In the genomic region with DNA sequence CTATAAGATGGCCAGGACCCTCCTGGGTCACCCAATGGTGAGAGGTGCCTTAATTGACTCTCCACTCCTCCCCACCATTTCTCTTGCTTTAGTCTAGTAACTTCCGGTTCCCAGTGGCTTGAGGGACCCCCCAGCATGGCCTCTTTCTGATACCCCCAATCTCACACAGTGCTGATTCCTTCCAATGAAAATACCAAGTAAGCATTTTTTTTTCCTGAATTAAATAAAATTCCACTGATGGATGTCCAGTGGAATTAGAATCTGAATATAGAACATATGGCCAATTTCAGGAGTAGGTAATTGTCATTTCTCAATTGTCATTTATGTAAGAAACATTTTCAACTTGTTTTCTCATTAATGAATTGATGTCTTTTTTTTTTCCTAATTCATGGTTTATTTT, we compare ENCODE assay signal across 23 cellular contexts. TPM values are rescaled to one million over a fixed set of nuclear protein-coding genes. Genes with fewer than 3 reads are reported as not detected.
DNase-seq lines count a peak whose midpoint lies in the region; ATAC-seq, FAIRE-seq and TF ChIP-seq lines count a peak whose summit lies in the region.
"Had no signal": no experiment of that assay in that cellular context is flagged by ENCODE, and none has a peak within 500 bp of the region (broad histone marks: within the 10 kb centered on the region; RNA-seq: fewer than 3 reads in every experiment).

No MANE protein-coding gene starts in this region.

- no peak for FAIRE-seq in HepG2 (lab: Jason Lieb, UNC)
- FAIRE-seq: A204.1, GM12878 had no signal

- in situ Hi-C loops in HepG2 (cut with HindIII; ENCODE audit: extremely low pct_ligation_motif_present, low pct_unique_long_range_greater_than_20kb): no loop called here

- no peak for ATAC-seq in HepG2
- no peak for ATAC-seq in right lobe of liver
- ATAC-seq: GM12878, GM23338, HCT116 had no signal

- POLR2A ChIA-PET in HepG2 (lab: Yijun Ruan, JAX): no interaction called here

- no peak overlapping the region for H3K4me2 ChIP-seq in HepG2 (ENCODE audit: low read depth, low read length)
- H3K4me2 ChIP-seq: BLaER1 treated with 17β-estradiol and CSF1 and Interleukin-3, amounts not matched to agents 10 nM and 100 nM; GM23338 had no signal

- intact Hi-C loops in HepG2 (cut with micrococcal nuclease; ENCODE audit: unreplicated experiment) (no loop called here), right lobe of liver (cut with DNase I) (loop anchor here in 1 of 2 donors (10.0 kb wide), 1 partner anchor 46 kb away; no protein-coding TSS in a partner anchor), sigmoid colon (cut with DNase I) (no loop called here)

- H3K36me3 ChIP-seq in HepG2 (replicated peaks in 1 of 2; ENCODE audit: control insufficient read depth in 1 of 2, insufficient read depth in 2 of 2, low read length in 2 of 2): peaks cover 1 to 13% of the 10 kb centered on the region in 2 experiments; a peak in 4 of 5 replicates
- no peaks in the 10 kb centered on the region for H3K36me3 ChIP-seq in right lobe of liver
- H3K36me3 ChIP-seq in sigmoid colon: no peaks in the 10 kb centered on the region
- no peaks in the 10 kb centered on the region for H3K36me3 ChIP-seq in right atrium auricular region
- H3K36me3 ChIP-seq: BE2C; BLaER1 treated with 17β-estradiol and CSF1 and Interleukin-3, amounts not matched to agents 10 nM and 100 nM had no signal

- H3K9me3 Mint-ChIP-seq in brain: peaks cover 2 to 15% (median 9%) of the 10 kb centered on the region in 5 experiments

- H4K20me1 ChIP-seq in HepG2 (ENCODE audit: insufficient read depth, low read length): no peaks in the 10 kb centered on the region
- H4K20me1 ChIP-seq: BLaER1 treated with 17β-estradiol and CSF1 and Interleukin-3, amounts not matched to agents 10 nM and 100 nM had no signal

- no peak overlapping the region for H2AFZ ChIP-seq in HepG2 (ENCODE audit: low read length)
- H2AFZ ChIP-seq: GM23338 had no signal

- H3K79me2 ChIP-seq in HepG2 (ENCODE audit: insufficient read depth, low read length): peaks cover 82% of the 10 kb centered on the region

- CTCF ChIA-PET in HepG2 (lab: Yijun Ruan, JAX; ENCODE audit: low intra/inter-chr PET ratio, low total read pairs): no interaction called here

- H3K27ac Mint-ChIP-seq in brain: peak overlapping the region in 4 of 5 experiments; percentile 6 to 88 (median 78)
- H3K27ac Mint-ChIP-seq: CD14-positive monocyte; CD4-positive, alpha-beta T cell; CD8-positive, alpha-beta memory T cell; GM23338 had no signal

- H3K4me3 Mint-ChIP-seq in brain: peak overlapping the region in 2 of 5 experiments; percentile 12 to 57
- H3K4me3 Mint-ChIP-seq: CD14-positive monocyte; CD4-positive, alpha-beta T cell; CD8-positive, alpha-beta memory T cell; GM23338; H9 had no signal

- H3K4me3 ChIP-seq in HepG2 (replicated peaks in 1 of 3; ENCODE audit: insufficient read depth in 1 of 3, low read depth in 2 of 3, low read length in 3 of 3) (no peak overlapping the region), right lobe of liver (no peak overlapping the region), sigmoid colon (no peak overlapping the region), right atrium auricular region (no peak overlapping the region)
- H3K4me3 ChIP-seq: BLaER1 treated with 17β-estradiol and CSF1 and Interleukin-3, amounts not matched to agents 10 nM and 100 nM; GM12878; GM23338 had no signal

- H3K36me3 Mint-ChIP-seq in brain: peaks cover 55% of the 10 kb centered on the region
- H3K36me3 Mint-ChIP-seq: CD14-positive monocyte had no signal

- TF ChIP-seq POLR2A in HepG2 (IDR thresholded peaks at IDR 0.05; ENCODE audit: insufficient read depth in 1 of 2, low read depth in 2 of 2, low read length in 2 of 2) (no peak), right lobe of liver (IDR thresholded peaks at IDR 0.05) (no peak), sigmoid colon (IDR thresholded peaks at IDR 0.05) (no peak)

- peaks cover 43% of the 10 kb centered on the region for H3K4me1 Mint-ChIP-seq in brain
- H3K4me1 Mint-ChIP-seq: CD8-positive, alpha-beta memory T cell had no signal

- no peak overlapping the region for H3K9ac ChIP-seq in HepG2 (ENCODE audit: insufficient read depth, low read depth, low read length)
- H3K9ac ChIP-seq: BLaER1 treated with 17β-estradiol and CSF1 and Interleukin-3, amounts not matched to agents 10 nM and 100 nM had no signal

- H3K27ac ChIP-seq in HepG2 (ENCODE audit: extremely low read length, insufficient read depth, low read length): no peak overlapping the region
- no peak overlapping the region for H3K27ac ChIP-seq in right lobe of liver
- peak overlapping the region in 3 of 4 donors; percentile 43 to 68 (median 60) for H3K27ac ChIP-seq in sigmoid colon
- no peak overlapping the region for H3K27ac ChIP-seq in right atrium auricular region
- H3K27ac ChIP-seq: 22Rv1; BLaER1 treated with 17β-estradiol and CSF1 and Interleukin-3, amounts not matched to agents 10 nM and 100 nM had no signal

- BruUV-seq in HepG2 (replicated peaks; lab: Mats Ljungman, UMichigan): no TSS peak

- TF ChIP-seq EP300 in HepG2 (IDR thresholded peaks at IDR 0.05; ENCODE audit: low read depth in 2 of 2, low read length in 2 of 2) (no peak), HepG2 (CRISPR knock-in tag; IDR thresholded peaks at IDR 0.05; ENCODE audit: borderline replicate concordance) (no peak), sigmoid colon (IDR thresholded peaks at IDR 0.05) (no peak)

- H3K4me1 ChIP-seq in HepG2 (ENCODE audit: insufficient read depth, low read length) (peaks cover 40% of the 10 kb centered on the region), right lobe of liver (peaks cover 0 to 3% (median 0%) of the 10 kb centered on the region in 4 donors), sigmoid colon (peaks cover 0 to 29% (median 14%) of the 10 kb centered on the region in 4 donors), right atrium auricular region (peaks cover 0 to 18% of the 10 kb centered on the region in 2 donors)

- no peak for TF ChIP-seq RAD21 in HepG2 (CRISPR knock-in tag; IDR thresholded peaks at IDR 0.05)

- WGBS in HepG2 (ENCODE audit: low lambda C conversion rate): 94% methylated on average over 1 of the region's 1 CpG
- 100% methylated on average over 1 of the region's 1 CpG for WGBS in right lobe of liver (ENCODE audit: insufficient coverage, low coverage, low lambda C conversion rate, missing lambda C conversion rate)
- 88 to 89% methylated on average over 1 of the region's 1 CpG for WGBS in sigmoid colon, 2 donors

- H3K27me3 ChIP-seq in HepG2 (ENCODE audit: control insufficient read depth in 1 of 2, insufficient read depth in 2 of 2, low read length in 2 of 2) (no peaks in the 10 kb centered on the region), right lobe of liver (no peaks in the 10 kb centered on the region), sigmoid colon (no peaks in the 10 kb centered on the region), right atrium auricular region (no peaks in the 10 kb centered on the region)
- H3K27me3 ChIP-seq: BE2C; BLaER1 treated with 17β-estradiol and CSF1 and Interleukin-3, amounts not matched to agents 10 nM and 100 nM had no signal

- DNase-seq in HepG2 (ENCODE audit: low spot score) (no peak), right lobe of liver (no peak), sigmoid colon (no peak), dedifferentiated amniotic fluid mesenchymal stem cell (ENCODE audit: extremely low spot score) (no peak), right atrium auricular region (ENCODE audit: low spot score) (no peak)
- DNase-seq: ACHN; AML-193; BE2C; CD4-positive, alpha-beta T cell; CD8-positive, alpha-beta memory T cell; DMS 273 treated with DMSO at 0.1 percent for 48 hours; DMS79; EL; GDM1; H9 had no signal

- H3K9me3 ChIP-seq in HepG2 (ENCODE audit: low read length): peaks cover 6% of the 10 kb centered on the region; the same call in 1 of the 2 replicates
- H3K9me3 ChIP-seq in right lobe of liver: no peaks in the 10 kb centered on the region
- peaks cover 0 to 2% (median 0%) of the 10 kb centered on the region in 4 donors for H3K9me3 ChIP-seq in sigmoid colon
- peaks cover 0 to 4% of the 10 kb centered on the region in 2 donors for H3K9me3 ChIP-seq in right atrium auricular region
- H3K9me3 ChIP-seq: BE2C had no signal

- TF ChIP-seq CTCF in HepG2 (CRISPR knock-in tag; IDR thresholded peaks at IDR 0.05) (no peak), right lobe of liver (IDR thresholded peaks at IDR 0.05) (no peak), brain (conservative IDR thresholded peaks at IDR 0.05) (no peak), sigmoid colon (IDR thresholded peaks at IDR 0.05) (no peak), right atrium auricular region (IDR thresholded peaks at IDR 0.05) (no peak)

- peaks cover 7% of the 10 kb centered on the region for H3K27me3 Mint-ChIP-seq in brain

RNA-seq across cellular contexts. Expression of gene NOS1AP, which starts 9.5 kb away (rescaled TPM):
- 2.5 and 3.3 TPM in 2 replicates for total RNA-seq in HepG2 (2016; rRNA removed; fragmentation: Illumina TruSeq; extraction: Trizol)
- 0.44 and 0.71 TPM in 2 replicates for total RNA-seq in HepG2 (2016; cell fraction: cytosol; rRNA removed; fragmentation: Illumina TruSeq; extraction: Trizol; ENCODE audit: low read depth)
- 2.0 and 3.2 TPM in 2 replicates for total RNA-seq in HepG2 (2016; cell fraction: insoluble cytoplasmic fraction; rRNA removed; fragmentation: Illumina TruSeq; extraction: Trizol)
- 1.0 and 1.1 TPM in 2 replicates for total RNA-seq in HepG2 (2016; cell fraction: membrane; rRNA removed; fragmentation: Illumina TruSeq; extraction: Trizol)
- 6.2 and 8.0 TPM in 2 replicates for total RNA-seq in HepG2 (2016; cell fraction: nucleus; rRNA removed; fragmentation: Illumina TruSeq; extraction: Trizol)
- 1.9 and 2.0 TPM in 2 replicates for polyA plus RNA-seq in HepG2 (2011; rRNA removed)
- 0.64 and 0.76 TPM in 2 replicates for polyA plus RNA-seq in HepG2 (2011; cell fraction: cytosol; rRNA removed)
- 10.0 and 12.0 TPM in 2 replicates for polyA plus RNA-seq in HepG2 (2011; cell fraction: nucleus; rRNA removed)
- polyA plus RNA-seq in HepG2 (2012): 3.3 and 4.1 TPM in 2 replicates
- 0.06 and 0.09 TPM in 2 replicates for polyA plus RNA-seq in HepG2 (2016; cell fraction: cytosol; fragmentation: Illumina TruSeq; extraction: Trizol; ENCODE audit: low read depth)
- polyA plus RNA-seq in HepG2 (2016; cell fraction: insoluble cytoplasmic fraction; fragmentation: Illumina TruSeq; extraction: Trizol; ENCODE audit: low read depth): 1.3 and 2.6 TPM in 2 replicates
- 0.14 and 0.41 TPM in 2 replicates for polyA plus RNA-seq in HepG2 (2016; cell fraction: membrane; fragmentation: Illumina TruSeq; extraction: Trizol; ENCODE audit: low read depth)
- polyA plus RNA-seq in HepG2 (2016; cell fraction: nucleus; fragmentation: Illumina TruSeq; extraction: Trizol; ENCODE audit: insufficient read depth, low read depth): 5.9 and 7.5 TPM in 2 replicates
- polyA minus RNA-seq in HepG2 (2011; rRNA and poly(A)+ RNA removed; ENCODE audit: low replicate concordance): 8.3 and 12.9 TPM in 2 replicates
- 3.6 and 3.8 TPM in 2 replicates for polyA minus RNA-seq in HepG2 (2011; cell fraction: cytosol; rRNA and poly(A)+ RNA removed)
- 23.2 and 23.6 TPM in 2 replicates for polyA minus RNA-seq in HepG2 (2011; cell fraction: nucleus; rRNA and poly(A)+ RNA removed)
- total RNA-seq in right lobe of liver: 10 to 100 TPM in 3 of 6 experiments, 1 to 10 TPM in 3; 4.7 to 24.8 (median 11.6) TPM
- polyA plus RNA-seq in brain (ENCODE audit: insufficient read depth, low read depth, low replicate concordance): 4.9 TPM
- total RNA-seq in sigmoid colon: 10 to 100 TPM in 1 of 4 donors, 1 to 10 TPM in 3; 4.6 to 11.9 (median 7.2) TPM
- 1 to 10 TPM; 1.2 to 3.5 (median 3.1) TPM for polyA plus RNA-seq in sigmoid colon
- 1 to 10 TPM; 2.2 to 2.4 TPM for total RNA-seq in right atrium auricular region
- total RNA-seq: CD4-positive, alpha-beta T cell had no signal
- polyA plus RNA-seq: CD14-positive monocyte; CD8-positive, alpha-beta memory T cell had no signal

RNA-seq across cellular contexts. Expression of gene OLFML2B, which starts 55.4 kb away (rescaled TPM):
- total RNA-seq in HepG2 (2016; rRNA removed; fragmentation: Illumina TruSeq; extraction: Trizol) (not detected in 2 replicates), right lobe of liver (1 to 10 TPM in 3 of 6 experiments, under 1 TPM in 3; 0.37 to 2.1 (median 1.3) TPM), sigmoid colon (10 to 100 TPM; 14.3 to 27.4 (median 20.2) TPM), right atrium auricular region (1 to 10 TPM; 4.5 to 9.2 TPM)
- total RNA-seq in HepG2 (2016; cell fraction: cytosol; rRNA removed; fragmentation: Illumina TruSeq; extraction: Trizol; ENCODE audit: low read depth): not detected in 2 replicates
- not detected in 2 replicates for total RNA-seq in HepG2 (2016; cell fraction: insoluble cytoplasmic fraction; rRNA removed; fragmentation: Illumina TruSeq; extraction: Trizol)
- not detected in 2 replicates for total RNA-seq in HepG2 (2016; cell fraction: membrane; rRNA removed; fragmentation: Illumina TruSeq; extraction: Trizol)
- total RNA-seq in HepG2 (2016; cell fraction: nucleus; rRNA removed; fragmentation: Illumina TruSeq; extraction: Trizol): not detected in 2 replicates
- polyA plus RNA-seq in HepG2 (2011; rRNA removed) (not detected in 2 replicates), brain (ENCODE audit: insufficient read depth, low read depth, low replicate concordance) (3.4 TPM), sigmoid colon (1 to 10 TPM; 1.2 to 5.3 (median 3.5) TPM)
- polyA plus RNA-seq in HepG2 (2011; cell fraction: cytosol; rRNA removed): not detected in 2 replicates
- not detected in 2 replicates for polyA plus RNA-seq in HepG2 (2011; cell fraction: nucleus; rRNA removed)
- polyA plus RNA-seq in HepG2 (2012): not detected in 2 replicates
- polyA plus RNA-seq in HepG2 (2016; cell fraction: cytosol; fragmentation: Illumina TruSeq; extraction: Trizol; ENCODE audit: low read depth): not detected in 2 replicates
- polyA plus RNA-seq in HepG2 (2016; cell fraction: insoluble cytoplasmic fraction; fragmentation: Illumina TruSeq; extraction: Trizol; ENCODE audit: low read depth): not detected in 2 replicates
- not detected in 2 replicates for polyA plus RNA-seq in HepG2 (2016; cell fraction: membrane; fragmentation: Illumina TruSeq; extraction: Trizol; ENCODE audit: low read depth)
- polyA plus RNA-seq in HepG2 (2016; cell fraction: nucleus; fragmentation: Illumina TruSeq; extraction: Trizol; ENCODE audit: insufficient read depth, low read depth): not detected in 2 replicates
- 0.05 TPM in 1 of 2 replicates, not detected in the other for polyA minus RNA-seq in HepG2 (2011; rRNA and poly(A)+ RNA removed; ENCODE audit: low replicate concordance)
- polyA minus RNA-seq in HepG2 (2011; cell fraction: cytosol; rRNA and poly(A)+ RNA removed): not detected in 2 replicates
- not detected in 2 replicates for polyA minus RNA-seq in HepG2 (2011; cell fraction: nucleus; rRNA and poly(A)+ RNA removed)
- total RNA-seq: GM12878 had no signal
- polyA plus RNA-seq: CD8-positive, alpha-beta memory T cell; GM12878 had no signal

Comparison
In these comparisons a context has a peak if more than half of its experiments do, and no peak if none do; other contexts are left out.
1. H3K27ac ChIP-seq: peak in sigmoid colon (3 of 4); none in HepG2 (single experiment), right lobe of liver (0 of 3) and right atrium auricular region (0 of 2).